8 cellular contexts compared by ENCODE assay signal in genomic region chr5:64766934-64767333, GRCh38. TPM values are rescaled to one million over a fixed set of nuclear protein-coding genes. Genes with fewer than 3 reads are reported as not detected.
DNase-seq lines count a peak whose midpoint lies in the region; ATAC-seq and TF ChIP-seq lines count a peak whose summit lies in the region.

No MANE protein-coding gene starts in this region.

- H3K27ac Mint-ChIP-seq in activated naive CD4-positive, alpha-beta T cell treated with anti-CD3 and anti-CD28 coated beads for 36 hours, result no peak overlapping the region
- H3K27ac Mint-ChIP-seq in activated naive CD4-positive, alpha-beta T cell treated with anti-CD3 and anti-CD28 coated beads, Interleukin-2, amount 50 U/mL, for 72 hours, result peak overlapping the region in 1 of 2 donors; percentile 98
- no peak overlapping the region for H3K27ac Mint-ChIP-seq in activated CD4-positive, alpha-beta memory T cell treated with anti-CD3 and anti-CD28 coated beads, Interleukin-2, amount 10 ng/mL, durations not matched to agents 7 days and 5 days

- peaks cover 8% of the 10 kb centered on the region for H3K36me3 Mint-ChIP-seq in activated naive CD4-positive, alpha-beta T cell treated with anti-CD3 and anti-CD28 coated beads for 36 hours (ENCODE audit: low read depth)
- H3K36me3 Mint-ChIP-seq in activated naive CD4-positive, alpha-beta T cell treated with anti-CD3 and anti-CD28 coated beads, Interleukin-2, amount 50 U/mL, for 72 hours, result peaks cover 8 to 37% of the 10 kb centered on the region in 2 donors
- H3K36me3 Mint-ChIP-seq in activated CD4-positive, alpha-beta memory T cell treated with anti-CD3 and anti-CD28 coated beads, Interleukin-2, amount 10 ng/mL, durations not matched to agents 7 days and 5 days (ENCODE audit: low read depth), result peaks cover 18% of the 10 kb centered on the region

- peaks cover 7% of the 10 kb centered on the region for H3K4me1 ChIP-seq in iPS-20b (ENCODE audit: insufficient read depth, low read length)
- H3K4me1 ChIP-seq in thoracic aorta (ENCODE audit: control insufficient read depth in 1 of 2, low read depth in 2 of 2), result peaks cover 35 to 44% of the 10 kb centered on the region in 2 donors

- H3K36me3 ChIP-seq in iPS-20b (ENCODE audit: insufficient read depth, low read depth, low read length) (peaks cover 43% of the 10 kb centered on the region), thoracic aorta (no peaks in the 10 kb centered on the region)

- TF ChIP-seq CTCF in thoracic aorta (IDR thresholded peaks at IDR 0.05), result no peak

- H3K27ac ChIP-seq in iPS-20b (ENCODE audit: low read length) (no peak overlapping the region), thoracic aorta (no peak overlapping the region)

- in situ Hi-C loops in G401 (cut with HindIII; ENCODE audit: low sequenced_read_pairs), result no loop called here

- H3K9me3 Mint-ChIP-seq in activated naive CD4-positive, alpha-beta T cell treated with anti-CD3 and anti-CD28 coated beads for 36 hours, result no peaks in the 10 kb centered on the region
- no peaks in the 10 kb centered on the region for H3K9me3 Mint-ChIP-seq in activated naive CD4-positive, alpha-beta T cell treated with anti-CD3 and anti-CD28 coated beads, Interleukin-2, amount 50 U/mL, for 72 hours
- no peaks in the 10 kb centered on the region for H3K9me3 Mint-ChIP-seq in activated CD4-positive, alpha-beta memory T cell treated with anti-CD3 and anti-CD28 coated beads, Interleukin-2, amount 10 ng/mL, durations not matched to agents 7 days and 5 days

- H3K27me3 Mint-ChIP-seq in activated naive CD4-positive, alpha-beta T cell treated with anti-CD3 and anti-CD28 coated beads for 36 hours (ENCODE audit: low read depth), result no peaks in the 10 kb centered on the region
- H3K27me3 Mint-ChIP-seq in activated CD4-positive, alpha-beta memory T cell treated with anti-CD3 and anti-CD28 coated beads, Interleukin-2, amount 10 ng/mL, durations not matched to agents 7 days and 5 days, result no peaks in the 10 kb centered on the region

- peak overlapping the region; percentile 99 for H3K4me3 Mint-ChIP-seq in activated naive CD4-positive, alpha-beta T cell treated with anti-CD3 and anti-CD28 coated beads for 36 hours
- peak overlapping the region; percentile 95 for H3K4me3 Mint-ChIP-seq in activated CD4-positive, alpha-beta memory T cell treated with anti-CD3 and anti-CD28 coated beads, Interleukin-2, amount 10 ng/mL, durations not matched to agents 7 days and 5 days

- H3K27me3 ChIP-seq in iPS-20b (ENCODE audit: insufficient read depth, low read length) (no peaks in the 10 kb centered on the region), thoracic aorta (replicated peaks; ENCODE audit: insufficient read depth) (no peaks in the 10 kb centered on the region)

- no peak for ATAC-seq in activated naive CD4-positive, alpha-beta T cell treated with anti-CD3 and anti-CD28 coated beads, Interleukin-2, amount 50 U/mL, for 72 hours
- no peak for ATAC-seq in thoracic aorta (ENCODE audit: insufficient number of reproducible peaks, low FRiP score, low read depth)

- H3K9me3 ChIP-seq in iPS-20b (ENCODE audit: insufficient read depth, low read depth, low read length), result no peaks in the 10 kb centered on the region
- no peaks in the 10 kb centered on the region for H3K9me3 ChIP-seq in thoracic aorta

- CTCF ChIA-PET in activated naive CD4-positive, alpha-beta T cell treated with anti-CD3 and anti-CD28 coated beads for 36 hours (lab: Charles Lee), result interaction anchor here (0.6 to 3.8 kb wide), 2 partner anchors 16 to 93 kb away, joined by 5 to 22 read pairs; no protein-coding TSS in a partner anchor
- CTCF ChIA-PET in activated CD4-positive, alpha-beta memory T cell treated with anti-CD3 and anti-CD28 coated beads, Interleukin-2, amount 10 ng/mL, durations not matched to agents 7 days and 5 days (lab: Charles Lee), result interaction anchor here (0.7 to 1.6 kb wide), 3 partner anchors 16 to 717 kb away, joined by 3 to 7 read pairs (median 5); no protein-coding TSS in a partner anchor

- peak overlapping the region; percentile 100 for H3K4me3 ChIP-seq in iPS-20b (ENCODE audit: low read length)
- H3K4me3 ChIP-seq in thoracic aorta, result peak overlapping the region; percentile 87

- H3K4me1 Mint-ChIP-seq in activated naive CD4-positive, alpha-beta T cell treated with anti-CD3 and anti-CD28 coated beads for 36 hours (ENCODE audit: low read depth), result peaks cover 46% of the 10 kb centered on the region
- peaks cover 43% of the 10 kb centered on the region for H3K4me1 Mint-ChIP-seq in activated CD4-positive, alpha-beta memory T cell treated with anti-CD3 and anti-CD28 coated beads, Interleukin-2, amount 10 ng/mL, durations not matched to agents 7 days and 5 days

- H3K9ac ChIP-seq in iPS-20b (ENCODE audit: low read depth, low read length), result peak overlapping the region; percentile 97; the same call in 1 of the 2 replicates

- POLR2A ChIA-PET in activated CD4-positive, alpha-beta memory T cell treated with anti-CD3 and anti-CD28 coated beads, Interleukin-2, amount 10 ng/mL, durations not matched to agents 7 days and 5 days (lab: Charles Lee), result interaction anchor here (1.1 to 3.7 kb wide), 3 partner anchors 9 to 796 kb away, joined by 4 to 16 read pairs (median 5); partner anchors contain the start of genes CENPK and PPWD1

- intact Hi-C loops in activated naive CD4-positive, alpha-beta T cell treated with anti-CD3 and anti-CD28 coated beads for 36 hours (cut with micrococcal nuclease), result loop anchor here (5.0 kb wide), 2 partner anchors 130 to 955 kb away; partner anchors contain the start of genes NLN and SGTB

- no peak for DNase-seq in activated naive CD4-positive, alpha-beta T cell treated with anti-CD3 and anti-CD28 coated beads for 36 hours
- DNase-seq in activated naive CD4-positive, alpha-beta T cell treated with anti-CD3 and anti-CD28 coated beads, Interleukin-2, amount 50 U/mL, for 72 hours (ENCODE audit: low spot score in 2 of 2), result no peak
- no peak for DNase-seq in activated CD4-positive, alpha-beta memory T cell treated with anti-CD3 and anti-CD28 coated beads, Interleukin-2, amount 10 ng/mL, durations not matched to agents 7 days and 5 days
- no peak for DNase-seq in thoracic aorta (ENCODE audit: low spot score)
- no peak for DNase-seq in HT-29 (ENCODE audit: low spot score)
- DNase-seq in HuH-7 (ENCODE audit: low spot score), result no peak
- DNase-seq in G401 (ENCODE audit: low spot score), result no peak

RNA-seq across cellular contexts. Expression of gene SREK1IP1, which starts 1.6 kb away (rescaled TPM):
- 10 to 100 TPM; 16.7 to 17.6 TPM for total RNA-seq in activated naive CD4-positive, alpha-beta T cell treated with anti-CD3 and anti-CD28 coated beads for 36 hours
- 10 to 100 TPM; 14.8 to 28.9 TPM for total RNA-seq in activated naive CD4-positive, alpha-beta T cell treated with anti-CD3 and anti-CD28 coated beads, Interleukin-2, amount 50 U/mL, for 72 hours
- 10 to 100 TPM; 28.1 to 30.0 TPM for total RNA-seq in activated CD4-positive, alpha-beta memory T cell treated with anti-CD3 and anti-CD28 coated beads, Interleukin-2, amount 10 ng/mL, durations not matched to agents 7 days and 5 days
- 10 to 100 TPM in 1 of 2 donors, 1 to 10 TPM in 1; 8.5 to 12.1 TPM for total RNA-seq in thoracic aorta
- total RNA-seq in HT-29 (2014; rRNA removed; shearing (Covaris generic)), result 3.1 and 5.3 TPM in 2 replicates
- total RNA-seq in G401 (2014; rRNA removed; shearing (Covaris generic)), result 11.1 and 15.5 TPM in 2 replicates

RNA-seq across cellular contexts. Expression of gene CWC27, which starts 1.8 kb away (rescaled TPM):
- 10 to 100 TPM; 35.8 to 39.8 TPM for total RNA-seq in activated naive CD4-positive, alpha-beta T cell treated with anti-CD3 and anti-CD28 coated beads for 36 hours
- 10 to 100 TPM; 29.7 to 31.0 TPM for total RNA-seq in activated naive CD4-positive, alpha-beta T cell treated with anti-CD3 and anti-CD28 coated beads, Interleukin-2, amount 50 U/mL, for 72 hours
- 10 to 100 TPM; 20.5 to 23.5 TPM for total RNA-seq in activated CD4-positive, alpha-beta memory T cell treated with anti-CD3 and anti-CD28 coated beads, Interleukin-2, amount 10 ng/mL, durations not matched to agents 7 days and 5 days
- 10 to 100 TPM; 13.4 to 24.8 TPM for total RNA-seq in thoracic aorta
- 9.6 and 10.8 TPM in 2 replicates for total RNA-seq in HT-29 (2014; rRNA removed; shearing (Covaris generic))
- 13.2 and 15.4 TPM in 2 replicates for total RNA-seq in G401 (2014; rRNA removed; shearing (Covaris generic))
